ENCODE assay signal across 1 cellular context in genomic region chr22:30289126-30289979, GRCh38.
TF ChIP-seq lines count a peak whose summit lies in the region.

CASTOR1 (minus strand) TSS chr22:30289505; CDS start chr22:30289497, 8 bp downstream.

TF ChIP-seq in HepG2, 621 proteins besides CTCF, POLR2A, EP300 and RAD21 (continued from another document and continues in another):
- TF ChIP-seq, protein P1, sequence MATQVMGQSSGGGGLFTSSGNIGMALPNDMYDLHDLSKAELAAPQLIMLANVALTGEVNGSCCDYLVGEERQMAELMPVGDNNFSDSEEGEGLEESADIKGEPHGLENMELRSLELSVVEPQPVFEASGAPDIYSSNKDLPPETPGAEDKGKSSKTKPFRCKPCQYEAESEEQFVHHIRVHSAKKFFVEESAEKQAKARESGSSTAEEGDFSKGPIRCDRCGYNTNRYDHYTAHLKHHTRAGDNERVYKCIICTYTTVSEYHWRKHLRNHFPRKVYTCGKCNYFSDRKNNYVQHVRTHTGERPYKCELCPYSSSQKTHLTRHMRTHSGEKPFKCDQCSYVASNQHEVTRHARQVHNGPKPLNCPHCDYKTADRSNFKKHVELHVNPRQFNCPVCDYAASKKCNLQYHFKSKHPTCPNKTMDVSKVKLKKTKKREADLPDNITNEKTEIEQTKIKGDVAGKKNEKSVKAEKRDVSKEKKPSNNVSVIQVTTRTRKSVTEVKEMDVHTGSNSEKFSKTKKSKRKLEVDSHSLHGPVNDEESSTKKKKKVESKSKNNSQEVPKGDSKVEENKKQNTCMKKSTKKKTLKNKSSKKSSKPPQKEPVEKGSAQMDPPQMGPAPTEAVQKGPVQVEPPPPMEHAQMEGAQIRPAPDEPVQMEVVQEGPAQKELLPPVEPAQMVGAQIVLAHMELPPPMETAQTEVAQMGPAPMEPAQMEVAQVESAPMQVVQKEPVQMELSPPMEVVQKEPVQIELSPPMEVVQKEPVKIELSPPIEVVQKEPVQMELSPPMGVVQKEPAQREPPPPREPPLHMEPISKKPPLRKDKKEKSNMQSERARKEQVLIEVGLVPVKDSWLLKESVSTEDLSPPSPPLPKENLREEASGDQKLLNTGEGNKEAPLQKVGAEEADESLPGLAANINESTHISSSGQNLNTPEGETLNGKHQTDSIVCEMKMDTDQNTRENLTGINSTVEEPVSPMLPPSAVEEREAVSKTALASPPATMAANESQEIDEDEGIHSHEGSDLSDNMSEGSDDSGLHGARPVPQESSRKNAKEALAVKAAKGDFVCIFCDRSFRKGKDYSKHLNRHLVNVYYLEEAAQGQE (IDR thresholded peaks at IDR 0.05; ENCODE audit: borderline replicate concordance in 1 of 2, low read depth in 1 of 2, low read length in 2 of 2) = no peak
- no peak for TF ChIP-seq ZNF431 (CRISPR knock-in tag; IDR thresholded peaks at IDR 0.05; ENCODE audit: borderline replicate concordance, low read depth)
- TF ChIP-seq, protein P2, sequence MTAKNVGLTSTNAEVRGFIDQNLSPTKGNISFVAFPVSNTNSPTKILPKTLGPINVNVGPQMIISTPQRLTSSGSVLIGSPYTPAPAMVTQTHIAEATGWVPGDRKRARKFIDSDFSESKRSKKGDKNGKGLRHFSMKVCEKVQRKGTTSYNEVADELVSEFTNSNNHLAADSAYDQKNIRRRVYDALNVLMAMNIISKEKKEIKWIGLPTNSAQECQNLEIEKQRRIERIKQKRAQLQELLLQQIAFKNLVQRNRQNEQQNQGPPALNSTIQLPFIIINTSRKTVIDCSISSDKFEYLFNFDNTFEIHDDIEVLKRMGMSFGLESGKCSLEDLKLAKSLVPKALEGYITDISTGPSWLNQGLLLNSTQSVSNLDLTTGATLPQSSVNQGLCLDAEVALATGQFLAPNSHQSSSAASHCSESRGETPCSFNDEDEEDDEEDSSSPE (CRISPR knock-in tag; IDR thresholded peaks at IDR 0.05) = no peak
- TF ChIP-seq ZNF883 (CRISPR knock-in tag; IDR thresholded peaks at IDR 0.05; ENCODE audit: not compliant biosample characterization) = no peak
- TF ChIP-seq ZNF484 (CRISPR knock-in tag; IDR thresholded peaks at IDR 0.05; ENCODE audit: borderline replicate concordance, low read depth) = no peak
- no peak for TF ChIP-seq SMARCE1 (IDR thresholded peaks at IDR 0.05; ENCODE audit: borderline replicate concordance)
- no peak for TF ChIP-seq ZNF749 (CRISPR knock-in tag; IDR thresholded peaks at IDR 0.05; ENCODE audit: borderline replicate concordance)
- TF ChIP-seq TCF7 (IDR thresholded peaks at IDR 0.05; ENCODE audit: low read depth) = no peak
- no peak for TF ChIP-seq PCBP1 (IDR thresholded peaks at IDR 0.05; ENCODE audit: borderline replicate concordance, low read depth, low read length)
- TF ChIP-seq ZNF12 (CRISPR knock-in tag; IDR thresholded peaks at IDR 0.05) = no peak
- TF ChIP-seq U2AF2 (IDR thresholded peaks at IDR 0.05; ENCODE audit: low read depth, low read length) = no peak
- TF ChIP-seq SAP130 (CRISPR knock-in tag; IDR thresholded peaks at IDR 0.05; ENCODE audit: low read depth) = peak; percentile 88
- no peak for TF ChIP-seq CENPT (CRISPR knock-in tag; IDR thresholded peaks at IDR 0.05; ENCODE audit: low read depth)
- TF ChIP-seq ZBTB46 (CRISPR knock-in tag; IDR thresholded peaks at IDR 0.05; ENCODE audit: borderline replicate concordance) = no peak
- no peak for TF ChIP-seq DNMT3B (CRISPR knock-in tag; conservative IDR thresholded peaks at IDR 0.05)
- TF ChIP-seq ZNF256 (CRISPR knock-in tag; conservative IDR thresholded peaks at IDR 0.05) = no peak
- TF ChIP-seq REPIN1 (CRISPR knock-in tag; IDR thresholded peaks at IDR 0.05; ENCODE audit: borderline replicate concordance, low read depth) = no peak
- TF ChIP-seq ZKSCAN1 (IDR thresholded peaks at IDR 0.05; ENCODE audit: low read length) = no peak
- TF ChIP-seq XRCC5 (optimal IDR thresholded peaks at IDR 0.05; ENCODE audit: low read length) = no peak
- no peak for TF ChIP-seq FOXP1 (IDR thresholded peaks at IDR 0.05)
- TF ChIP-seq FOXP1 (CRISPR knock-in tag; IDR thresholded peaks at IDR 0.05) = no peak
- peak; percentile 42; the same call in 1 of the 2 replicates for TF ChIP-seq SALL2 (CRISPR knock-in tag; IDR thresholded peaks at IDR 0.05)
- TF ChIP-seq HIVEP1 (CRISPR knock-in tag; IDR thresholded peaks at IDR 0.05) = no peak
- no peak for TF ChIP-seq ZNF720 (CRISPR knock-in tag; IDR thresholded peaks at IDR 0.05)
- TF ChIP-seq ZC3H4 (CRISPR knock-in tag; IDR thresholded peaks at IDR 0.05; ENCODE audit: borderline replicate concordance) = no peak
- no peak for TF ChIP-seq JUN (CRISPR knock-in tag; IDR thresholded peaks at IDR 0.05)
- TF ChIP-seq PRPF4 (IDR thresholded peaks at IDR 0.05; ENCODE audit: low read depth, low read length, poor library complexity, severe bottlenecking) = no peak
- TF ChIP-seq PCBP2 (optimal IDR thresholded peaks at IDR 0.05; ENCODE audit: low read depth, low read length, poor library complexity, severe bottlenecking) = no peak
- 0 out of 2 replicates have a peak, but pooled peaks have one; percentile 10 for TF ChIP-seq MED1 (CRISPR knock-in tag; IDR thresholded peaks at IDR 0.05)
- no peak for TF ChIP-seq ZFP41 (CRISPR knock-in tag; IDR thresholded peaks at IDR 0.05; ENCODE audit: borderline replicate concordance)
- TF ChIP-seq, protein P3, sequence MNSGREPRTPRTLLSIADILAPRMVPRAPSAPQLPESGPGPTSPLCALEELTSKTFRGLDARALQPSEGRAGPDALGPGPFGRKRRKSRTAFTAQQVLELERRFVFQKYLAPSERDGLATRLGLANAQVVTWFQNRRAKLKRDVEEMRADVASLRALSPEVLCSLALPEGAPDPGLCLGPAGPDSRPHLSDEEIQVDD (CRISPR knock-in tag; IDR thresholded peaks at IDR 0.05; ENCODE audit: borderline replicate concordance) = no peak
- no peak for TF ChIP-seq ONECUT2 (CRISPR knock-in tag; IDR thresholded peaks at IDR 0.05)
- TF ChIP-seq SIN3B (IDR thresholded peaks at IDR 0.05; ENCODE audit: low read length) = no peak
- no peak for TF ChIP-seq ETV5 (CRISPR knock-in tag; IDR thresholded peaks at IDR 0.05; ENCODE audit: borderline replicate concordance)
- TF ChIP-seq ZNF841 (CRISPR knock-in tag; IDR thresholded peaks at IDR 0.05; ENCODE audit: borderline replicate concordance) = no peak
- no peak for TF ChIP-seq RCOR2 (CRISPR knock-in tag; IDR thresholded peaks at IDR 0.05)
- TF ChIP-seq FOXK1 (CRISPR knock-in tag; IDR thresholded peaks at IDR 0.05; ENCODE audit: borderline replicate concordance, low read depth) = no peak
- no peak for TF ChIP-seq CAMTA2 (CRISPR knock-in tag; IDR thresholded peaks at IDR 0.05; ENCODE audit: borderline replicate concordance)
- no peak for TF ChIP-seq TBL1XR1 (IDR thresholded peaks at IDR 0.05; ENCODE audit: borderline replicate concordance, low read length, partially characterized antibody)
- 0 out of 2 replicates have a peak, but pooled peaks have one; percentile 7 for TF ChIP-seq ZSCAN20 (CRISPR knock-in tag; IDR thresholded peaks at IDR 0.05; ENCODE audit: borderline replicate concordance)
- TF ChIP-seq ZNF543 (CRISPR knock-in tag; IDR thresholded peaks at IDR 0.05) = no peak
- TF ChIP-seq ZNF274 (CRISPR knock-in tag; IDR thresholded peaks at IDR 0.05) = no peak
- TF ChIP-seq SPEN (CRISPR knock-in tag; IDR thresholded peaks at IDR 0.05; ENCODE audit: low read depth) = no peak
- no peak for TF ChIP-seq CEBPB (IDR thresholded peaks at IDR 0.05; ENCODE audit: borderline replicate concordance, low read depth, low read length)
- no peak for TF ChIP-seq NRL (CRISPR knock-in tag; IDR thresholded peaks at IDR 0.05; ENCODE audit: borderline replicate concordance)
- no peak for TF ChIP-seq ZNF598 (CRISPR knock-in tag; IDR thresholded peaks at IDR 0.05; ENCODE audit: borderline replicate concordance)
- TF ChIP-seq ZNF704 (CRISPR knock-in tag; IDR thresholded peaks at IDR 0.05; ENCODE audit: borderline replicate concordance) = no peak
- no peak for TF ChIP-seq ZNF737 (CRISPR knock-in tag; IDR thresholded peaks at IDR 0.05; ENCODE audit: borderline replicate concordance)
- TF ChIP-seq MEIS1 (CRISPR knock-in tag; IDR thresholded peaks at IDR 0.05; ENCODE audit: borderline replicate concordance) = no peak
- TF ChIP-seq, protein P4, sequence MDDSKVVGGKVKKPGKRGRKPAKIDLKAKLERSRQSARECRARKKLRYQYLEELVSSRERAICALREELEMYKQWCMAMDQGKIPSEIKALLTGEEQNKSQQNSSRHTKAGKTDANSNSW (CRISPR knock-in tag; IDR thresholded peaks at IDR 0.05; ENCODE audit: borderline replicate concordance) = no peak
- TF ChIP-seq TSC22D2 (CRISPR knock-in tag; IDR thresholded peaks at IDR 0.05; ENCODE audit: borderline replicate concordance) = no peak
- no peak for TF ChIP-seq NR2F6 (IDR thresholded peaks at IDR 0.05)
- no peak for TF ChIP-seq NR2F6 (CRISPR knock-in tag; IDR thresholded peaks at IDR 0.05)
- no peak for TF ChIP-seq ZNF460 (CRISPR knock-in tag; IDR thresholded peaks at IDR 0.05; ENCODE audit: borderline replicate concordance)
- TF ChIP-seq HNRNPLL (IDR thresholded peaks at IDR 0.05; ENCODE audit: low read depth, low read length, poor library complexity, severe bottlenecking) = peak; percentile 90
- no peak; the same call in 1 of the 2 replicates for TF ChIP-seq NR0B2 (CRISPR knock-in tag; IDR thresholded peaks at IDR 0.05)
- no peak for TF ChIP-seq TBX2 (CRISPR knock-in tag; IDR thresholded peaks at IDR 0.05; ENCODE audit: borderline replicate concordance)
- no peak for TF ChIP-seq ETS1 (CRISPR knock-in tag; IDR thresholded peaks at IDR 0.05)
- no peak for TF ChIP-seq IRF1 (CRISPR knock-in tag; IDR thresholded peaks at IDR 0.05; ENCODE audit: low read depth)
- no peak for TF ChIP-seq THAP11 (CRISPR knock-in tag; IDR thresholded peaks at IDR 0.05)
- TF ChIP-seq PRDM15 (CRISPR knock-in tag; IDR thresholded peaks at IDR 0.05) = no peak
- TF ChIP-seq MTA3 (CRISPR knock-in tag; IDR thresholded peaks at IDR 0.05) = no peak
